ENCODE assay signal across 8 cellular contexts in the genomic region with DNA sequence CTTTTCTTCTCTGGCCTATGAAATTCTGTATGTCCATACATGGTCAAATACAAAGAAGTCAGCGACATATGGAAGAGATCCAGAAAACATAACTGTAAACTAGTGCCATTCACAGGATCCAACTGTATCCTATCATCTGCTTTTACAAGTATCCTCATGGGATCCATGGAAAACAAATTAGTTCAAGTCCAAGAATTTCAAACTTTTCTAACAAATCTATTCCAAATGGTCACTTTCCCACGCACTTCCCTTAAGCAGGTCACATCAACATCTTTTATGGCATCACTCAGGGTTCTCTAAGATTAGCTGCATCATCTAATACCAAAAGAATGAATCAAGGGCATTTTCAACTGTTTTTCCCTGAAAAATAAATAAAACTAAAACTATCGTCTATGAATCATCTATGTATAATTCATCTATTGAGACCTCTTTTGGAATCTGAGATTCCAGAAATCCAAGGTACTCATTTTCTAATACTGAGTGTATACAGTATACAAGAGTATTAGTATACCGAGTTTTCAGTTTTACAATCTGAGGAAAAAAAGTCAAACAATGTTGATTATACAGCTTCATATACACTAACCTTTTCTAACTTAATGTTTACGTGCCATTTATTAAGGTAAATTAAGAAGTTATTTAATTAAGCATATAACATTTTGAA.
DNase-seq lines count a peak whose midpoint lies in the region; ATAC-seq and TF ChIP-seq lines count a peak whose summit lies in the region.
"Not testable (repeated sequence)": the region's sequence is repeated elsewhere in the genome, so short reads cannot be mapped to it uniquely, and the experiment has no call there.

No MANE protein-coding gene starts in this region.

- not testable (repeated sequence) for H2AFZ ChIP-seq in fibroblast of lung (ENCODE audit: low read length)

- not testable (repeated sequence) for H4K20me1 ChIP-seq in fibroblast of lung (ENCODE audit: control insufficient read depth, extremely low read depth, insufficient read depth, low read length)

- TF ChIP-seq CTCF in AG04449 (IDR thresholded peaks at IDR 0.05; ENCODE audit: insufficient read depth, low read length, missing control alignments); RWPE2 (IDR thresholded peaks at IDR 0.05; ENCODE audit: poor library complexity, severe bottlenecking); body of pancreas (IDR thresholded peaks at IDR 0.05); fibroblast of lung (conservative IDR thresholded peaks at IDR 0.05 in 1 of 2, IDR thresholded peaks at IDR 0.05 in 1 of 2; ENCODE audit: low read depth in 1 of 2, low read length in 2 of 2); osteocyte (IDR thresholded peaks at IDR 0.05): not testable (repeated sequence)

- H3K9ac ChIP-seq in fibroblast of lung (ENCODE audit: insufficient read depth, low read length) = not testable (repeated sequence)

- H3K27me3 Mint-ChIP-seq in osteocyte (ENCODE audit: unreplicated experiment) = not testable (repeated sequence)

- POLR2A ChIA-PET in AG04449 (lab: Yijun Ruan, JAX) = not testable (repeated sequence)

- intact Hi-C loops in body of pancreas (cut with DNase I); left ventricle myocardium superior (cut with micrococcal nuclease): not testable (repeated sequence)

- H3K4me3 ChIP-seq in AG04449 (ENCODE audit: low read depth, low read length); RWPE2 (ENCODE audit: severe bottlenecking); body of pancreas; fibroblast of lung (replicated peaks in 1 of 4; ENCODE audit: control extremely low read depth in 1 of 4, insufficient read depth in 1 of 4, low read depth in 3 of 4, low read length in 4 of 4): not testable (repeated sequence)

- H3K79me2 ChIP-seq in fibroblast of lung (ENCODE audit: control insufficient read depth, insufficient read depth, low read length) = not testable (repeated sequence)

- H3K27ac ChIP-seq in RWPE2 (ENCODE audit: poor library complexity, severe bottlenecking); body of pancreas: not testable (repeated sequence)
- H3K27ac ChIP-seq in fibroblast of lung (ENCODE audit: insufficient read depth, low read length) = peak overlapping the region; percentile 79

- DNase-seq in AG04449 (ENCODE audit: low read depth, low spot score) (peak; percentile 93), GM04504 (ENCODE audit: low read depth) (peak; percentile 95), fibroblast of lung (ENCODE audit: low read depth in 2 of 2) (peak; percentile 92), stromal cell of bone marrow (ENCODE audit: low read depth) (peak; percentile 86)
- DNase-seq in RWPE2 (ENCODE audit: low spot score); body of pancreas; left ventricle myocardium superior; osteocyte (ENCODE audit: extremely low spot score, unreplicated experiment): not testable (repeated sequence)

- CTCF ChIA-PET in AG04449 (lab: Yijun Ruan, JAX) = not testable (repeated sequence)

- not testable (repeated sequence) for H3K9me3 Mint-ChIP-seq in osteocyte (ENCODE audit: unreplicated experiment)

- ATAC-seq in RWPE2 (ENCODE audit: low read depth) (peak; percentile 66), body of pancreas (peak; percentile 12), left ventricle myocardium superior (peak; percentile 79)

- not testable (repeated sequence) for H3K4me1 ChIP-seq in RWPE2 (ENCODE audit: insufficient read depth, poor library complexity, severe bottlenecking); body of pancreas; fibroblast of lung (ENCODE audit: control insufficient read depth, extremely low read depth, insufficient read depth, low read length)

- peak overlapping the region; percentile 52 for H3K4me3 Mint-ChIP-seq in osteocyte (ENCODE audit: unreplicated experiment)

- peaks cover 19% of the 10 kb centered on the region for H3K36me3 ChIP-seq in RWPE2 (ENCODE audit: low read depth)
- not testable (repeated sequence) for H3K36me3 ChIP-seq in body of pancreas (replicated peaks in 1 of 2; ENCODE audit: insufficient read depth in 1 of 2, low read depth in 2 of 2); fibroblast of lung (ENCODE audit: control insufficient read depth, insufficient read depth, low read length)

- H3K27me3 ChIP-seq in RWPE2 (ENCODE audit: insufficient read depth, poor library complexity, severe bottlenecking); body of pancreas; fibroblast of lung (ENCODE audit: control insufficient read depth, insufficient read depth, low read length): not testable (repeated sequence)

- H3K4me1 Mint-ChIP-seq in osteocyte (ENCODE audit: unreplicated experiment) = peaks cover 35% of the 10 kb centered on the region

- H3K9me3 ChIP-seq in RWPE2 (ENCODE audit: severe bottlenecking); body of pancreas; fibroblast of lung (ENCODE audit: control insufficient read depth, insufficient read depth, low read depth, low read length): not testable (repeated sequence)

- WGBS in body of pancreas, 2 donors = 76 to 83% methylated on average over 5 of the region's 5 CpGs

- not testable (repeated sequence) for H3K4me2 ChIP-seq in fibroblast of lung (ENCODE audit: extremely low read depth, insufficient read depth, low read length)

- H3K27ac Mint-ChIP-seq in osteocyte (ENCODE audit: unreplicated experiment) = peak overlapping the region; percentile 93

- H3K36me3 Mint-ChIP-seq in osteocyte (ENCODE audit: unreplicated experiment) = peaks cover 11% of the 10 kb centered on the region

- TF ChIP-seq POLR2A in body of pancreas (IDR thresholded peaks at IDR 0.05) = not testable (repeated sequence)

Comparison
In these comparisons a context has a peak if more than half of its experiments do, and no peak if none do; other contexts are left out.
1. ATAC-seq: peak in every context shown above with its lines; median percentile 79 in left ventricle myocardium superior; 66 in RWPE2; 12 in body of pancreas.